ENCODE assay signal across 16 cellular contexts in genomic region chr14:102450206-102451063, GRCh38. TPM values are rescaled to one million over a fixed set of nuclear protein-coding genes. Genes with fewer than 3 reads are reported as not detected.
DNase-seq lines count a peak whose midpoint lies in the region; ATAC-seq, FAIRE-seq and TF ChIP-seq lines count a peak whose summit lies in the region.
"Had no signal": no experiment of that assay in that cellular context is flagged by ENCODE, and none has a peak within 500 bp of the region (broad histone marks: within the 10 kb centered on the region; RNA-seq: fewer than 3 reads in every experiment).

No MANE protein-coding gene starts in this region.

- intact Hi-C loops in dorsolateral prefrontal cortex (cut with DNase I) = loop anchor here in 1 of 2 donors (5.0 kb wide), 1 partner anchor 47 kb away; no protein-coding TSS in a partner anchor

- H3K4ac ChIP-seq in mesenchymal stem cell (ENCODE audit: low read depth in 1 of 2, low read length in 2 of 2) = no peak overlapping the region

- H2BK12ac ChIP-seq in mesenchymal stem cell (ENCODE audit: low read length in 2 of 2) = no peak overlapping the region

- H2AK5ac ChIP-seq in mesenchymal stem cell (ENCODE audit: low read length, severe bottlenecking) = no peak overlapping the region

- H3K36me3 ChIP-seq in mesenchymal stem cell (ENCODE audit: control insufficient read depth in 1 of 2, insufficient read depth in 2 of 2, low read depth in 1 of 2, low read length in 2 of 2) = peaks cover 61 to 89% of the 10 kb centered on the region in 2 experiments
- H3K36me3 ChIP-seq in small intestine (ENCODE audit: control insufficient read depth in 2 of 2, insufficient read depth in 2 of 2, low read length in 2 of 2) = peaks cover 7 to 18% of the 10 kb centered on the region in 2 donors

- no peak overlapping the region for H2BK15ac ChIP-seq in mesenchymal stem cell (ENCODE audit: low read depth, poor library complexity, severe bottlenecking)

- H3K36me3 Mint-ChIP-seq in activated T-helper 17 cell treated with anti-CD3 and anti-CD28 coated beads, Interleukin-2, amount 50 U/mL, for 72 hours (ENCODE audit: low read depth) = peaks cover 38% of the 10 kb centered on the region
- peaks cover 2% of the 10 kb centered on the region for H3K36me3 Mint-ChIP-seq in T-helper 17 cell (ENCODE audit: low read depth)

- H3K4me3 ChIP-seq in dorsolateral prefrontal cortex = no peak overlapping the region
- no peak overlapping the region for H3K4me3 ChIP-seq in mesenchymal stem cell (ENCODE audit: insufficient read depth in 1 of 2, low read depth in 1 of 2, low read length in 2 of 2)
- no peak overlapping the region for H3K4me3 ChIP-seq in small intestine (ENCODE audit: low read depth in 1 of 2, low read length in 2 of 2)
- H3K4me3 ChIP-seq: HAP-1, K562, SJSA1 had no signal

- no peak overlapping the region for H3K18ac ChIP-seq in mesenchymal stem cell (ENCODE audit: low read depth in 1 of 2, low read length in 2 of 2)

- H3K27me3 Mint-ChIP-seq in activated T-helper 17 cell treated with anti-CD3 and anti-CD28 coated beads, Interleukin-2, amount 50 U/mL, for 72 hours = no peaks in the 10 kb centered on the region
- no peaks in the 10 kb centered on the region for H3K27me3 Mint-ChIP-seq in T-helper 17 cell
- H3K27me3 Mint-ChIP-seq: B cell; CD4-positive, CD25-positive, alpha-beta regulatory T cell had no signal

- 90% methylated on average over 16 of the region's 17 CpGs for WGBS in mesenchymal stem cell
- 76 to 84% (median 80%) methylated on average over 17 of the region's 17 CpGs for WGBS in small intestine, 3 donors

- H2AFZ ChIP-seq in mesenchymal stem cell (ENCODE audit: low read depth, low read length) = no peak overlapping the region

- H3K4me1 ChIP-seq in mesenchymal stem cell (ENCODE audit: control insufficient read depth, insufficient read depth, low read depth, low read length) (peaks cover 2% of the 10 kb centered on the region), small intestine (ENCODE audit: control insufficient read depth in 2 of 2, insufficient read depth in 1 of 2, low read depth in 1 of 2, low read length in 1 of 2) (no peaks in the 10 kb centered on the region)
- H3K4me1 ChIP-seq: SJSA1 had no signal

- H3K79me1 ChIP-seq in mesenchymal stem cell (replicated peaks; ENCODE audit: low read length, poor library complexity, severe bottlenecking) = peaks cover 2% of the 10 kb centered on the region

- DNase-seq in dorsolateral prefrontal cortex (peak in 1 of 10 donors; percentile 4), mesenchymal stem cell (no peak), small intestine (peak; percentile 29), GDM1 (lab: John Stamatoyannopoulos, UW) (no peak), T-helper 17 cell (no peak)
- DNase-seq: CD4-positive, CD25-positive, alpha-beta regulatory T cell; EL; NCI-H187; NCI-H526 treated with DMSO at 0.1 percent for 48 hours; OCI-M1 had no signal

- H3K9me3 Mint-ChIP-seq in activated T-helper 17 cell treated with anti-CD3 and anti-CD28 coated beads, Interleukin-2, amount 50 U/mL, for 72 hours = no peaks in the 10 kb centered on the region
- H3K9me3 Mint-ChIP-seq: CD4-positive, CD25-positive, alpha-beta regulatory T cell had no signal

- no peaks in the 10 kb centered on the region for H3K4me1 Mint-ChIP-seq in activated T-helper 17 cell treated with anti-CD3 and anti-CD28 coated beads, Interleukin-2, amount 50 U/mL, for 72 hours
- H3K4me1 Mint-ChIP-seq in T-helper 17 cell = no peaks in the 10 kb centered on the region
- H3K4me1 Mint-ChIP-seq: B cell had no signal

- H3K23ac ChIP-seq in mesenchymal stem cell (ENCODE audit: low read length in 2 of 2) = no peak overlapping the region

- H3K27me3 ChIP-seq in dorsolateral prefrontal cortex (no peaks in the 10 kb centered on the region), mesenchymal stem cell (ENCODE audit: control insufficient read depth in 1 of 2, insufficient read depth in 1 of 2, low read length in 2 of 2) (no peaks in the 10 kb centered on the region), small intestine (ENCODE audit: control insufficient read depth in 2 of 2, insufficient read depth in 2 of 2, low read length in 2 of 2) (no peaks in the 10 kb centered on the region)
- H3K27me3 ChIP-seq: SJSA1 had no signal

- H3K4me2 ChIP-seq in mesenchymal stem cell (ENCODE audit: low read length, poor library complexity, severe bottlenecking) = no peak overlapping the region

- no peak overlapping the region for H3K4me3 Mint-ChIP-seq in activated T-helper 17 cell treated with anti-CD3 and anti-CD28 coated beads, Interleukin-2, amount 50 U/mL, for 72 hours
- no peak overlapping the region for H3K4me3 Mint-ChIP-seq in T-helper 17 cell
- H3K4me3 Mint-ChIP-seq: B cell; CD4-positive, CD25-positive, alpha-beta regulatory T cell had no signal

- peak overlapping the region; percentile 18 for H4K91ac ChIP-seq in mesenchymal stem cell (ENCODE audit: low read length)

- no peak for TF ChIP-seq CTCF in dorsolateral prefrontal cortex (IDR thresholded peaks at IDR 0.05 in 54 of 56, conservative IDR thresholded peaks at IDR 0.05 in 2 of 56; ENCODE audit: low read depth in 1 of 56, partially characterized antibody in 56 of 56)

- no peak overlapping the region for H2BK5ac ChIP-seq in mesenchymal stem cell (ENCODE audit: low read depth, low read length, poor library complexity, severe bottlenecking)

- H2BK120ac ChIP-seq in mesenchymal stem cell (ENCODE audit: low read depth, low read length) = no peak overlapping the region

- no peak overlapping the region for H3K9ac ChIP-seq in mesenchymal stem cell (ENCODE audit: low read length)

- H3K27ac ChIP-seq in dorsolateral prefrontal cortex (peak overlapping the region in 51 of 59 donors; percentile 1 to 86 (median 65)), mesenchymal stem cell (ENCODE audit: low read length, poor library complexity, severe bottlenecking) (no peak overlapping the region), small intestine (ENCODE audit: low read depth in 1 of 2, low read length in 1 of 2) (no peak overlapping the region)
- H3K27ac ChIP-seq: SJSA1 had no signal

- FAIRE-seq in small intestine (lab: Jason Lieb, UNC) = no peak
- FAIRE-seq: K562 had no signal

- no peak overlapping the region for H4K8ac ChIP-seq in mesenchymal stem cell (ENCODE audit: low read length)

- no peak for ATAC-seq in activated T-helper 17 cell treated with anti-CD3 and anti-CD28 coated beads, Interleukin-2, amount 50 U/mL, for 72 hours (replicated peaks)
- no peak for ATAC-seq in T-helper 17 cell
- no peak for ATAC-seq in GM21717 (IDR thresholded peaks at IDR 0.05; ENCODE audit: unreplicated experiment)
- ATAC-seq: K562 had no signal

- H3K27ac Mint-ChIP-seq in activated T-helper 17 cell treated with anti-CD3 and anti-CD28 coated beads, Interleukin-2, amount 50 U/mL, for 72 hours = peak overlapping the region; percentile 31
- H3K27ac Mint-ChIP-seq in T-helper 17 cell = no peak overlapping the region
- H3K27ac Mint-ChIP-seq: B cell; CD4-positive, CD25-positive, alpha-beta regulatory T cell had no signal

- H3K9me3 ChIP-seq in mesenchymal stem cell (ENCODE audit: control insufficient read depth, low read length) (no peaks in the 10 kb centered on the region), small intestine (ENCODE audit: control insufficient read depth, low read depth) (no peaks in the 10 kb centered on the region), T-helper 17 cell (ENCODE audit: control insufficient read depth, low read length, poor library complexity, severe bottlenecking) (no peaks in the 10 kb centered on the region)
- H3K9me3 ChIP-seq: HAP-1, SJSA1 had no signal

- H3K14ac ChIP-seq in mesenchymal stem cell (ENCODE audit: low read length in 2 of 2) = no peak overlapping the region

RNA-seq across cellular contexts. Expression of gene ANKRD9, which starts 59.1 kb away (rescaled TPM):
- total RNA-seq in activated T-helper 17 cell treated with anti-CD3 and anti-CD28 coated beads, Interleukin-2, amount 50 U/mL, for 72 hours = 1 to 10 TPM; 6.0 to 6.9 TPM
- 100 to 1,000 TPM in 1 of 120 experiments, 10 to 100 TPM in 119; 20.1 to 115 (median 36.3) TPM for total RNA-seq in dorsolateral prefrontal cortex
- polyA plus RNA-seq in mesenchymal stem cell (2013, experiment 1 of 2) = 10.3 TPM
- polyA plus RNA-seq in mesenchymal stem cell (2013, experiment 2 of 2) = 10.2 TPM
- polyA plus RNA-seq in small intestine = 10 to 100 TPM; 21.2 to 88.4 (median 54.6) TPM
- total RNA-seq in T-helper 17 cell = 10 to 100 TPM in 1 of 2 donors, 1 to 10 TPM in 1; 3.3 to 17.6 TPM

Comparison
In these comparisons a context has a peak if more than half of its experiments do, and no peak if none do; other contexts are left out.
1. H3K27ac ChIP-seq: peak in dorsolateral prefrontal cortex (51 of 59); none in mesenchymal stem cell (single experiment) and small intestine (0 of 2).